8 cellular contexts compared by ENCODE assay signal in the genomic region with DNA sequence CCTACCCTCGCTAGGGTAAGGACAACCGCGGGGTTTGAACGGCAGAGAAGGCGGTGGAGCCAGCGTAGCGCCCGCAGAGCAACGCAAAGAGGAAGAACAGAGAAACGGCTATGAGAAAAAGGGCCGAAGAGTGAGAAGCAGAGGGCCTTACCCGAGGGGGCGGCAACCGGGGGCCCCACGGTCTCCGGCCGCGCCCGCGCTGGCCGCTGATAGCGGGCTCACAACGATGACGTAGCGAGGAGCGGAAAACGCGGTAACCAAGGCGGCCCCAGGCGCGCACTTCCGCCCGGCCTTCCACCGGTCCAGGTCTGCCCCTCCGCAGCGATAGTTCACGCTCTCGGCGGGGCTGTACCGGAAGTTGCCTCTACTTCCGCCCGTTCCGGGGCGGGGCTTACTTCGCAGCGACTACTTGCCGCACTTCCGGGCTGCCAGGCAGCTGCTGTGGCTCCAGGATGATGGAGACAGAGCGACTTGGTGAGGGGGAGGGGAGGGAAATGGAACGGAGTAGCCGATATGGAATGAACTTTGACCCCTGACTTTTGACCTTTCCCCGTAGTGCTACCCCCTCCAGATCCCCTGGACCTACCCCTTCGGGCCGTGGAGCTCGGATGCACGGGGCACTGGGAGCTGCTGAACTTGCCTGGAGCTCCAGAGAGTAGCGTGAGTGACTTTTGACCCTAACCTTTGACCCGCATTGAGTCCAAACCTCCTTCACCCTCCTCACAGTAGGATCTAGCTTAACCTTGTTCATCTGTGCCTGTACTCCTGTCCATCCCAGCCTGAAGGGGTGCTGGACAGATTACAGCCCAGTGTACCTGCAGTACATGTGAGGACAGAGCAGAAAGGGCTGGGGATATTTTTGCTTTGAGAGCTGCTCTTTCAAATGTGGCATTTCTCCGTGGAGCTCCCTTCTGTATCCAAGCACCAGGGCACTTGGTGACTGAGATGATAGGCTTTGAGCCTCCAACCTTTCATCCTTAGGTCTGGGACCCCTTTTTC. TPM values are rescaled to one million over a fixed set of nuclear protein-coding genes. Genes with fewer than 3 reads are reported as not detected.
DNase-seq lines count a peak whose midpoint lies in the region; ATAC-seq, FAIRE-seq and TF ChIP-seq lines count a peak whose summit lies in the region.

A gene with protein sequence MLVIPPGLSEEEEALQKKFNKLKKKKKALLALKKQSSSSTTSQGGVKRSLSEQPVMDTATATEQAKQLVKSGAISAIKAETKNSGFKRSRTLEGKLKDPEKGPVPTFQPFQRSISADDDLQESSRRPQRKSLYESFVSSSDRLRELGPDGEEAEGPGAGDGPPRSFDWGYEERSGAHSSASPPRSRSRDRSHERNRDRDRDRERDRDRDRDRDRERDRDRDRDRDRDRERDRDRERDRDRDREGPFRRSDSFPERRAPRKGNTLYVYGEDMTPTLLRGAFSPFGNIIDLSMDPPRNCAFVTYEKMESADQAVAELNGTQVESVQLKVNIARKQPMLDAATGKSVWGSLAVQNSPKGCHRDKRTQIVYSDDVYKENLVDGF (minus strand): TSS at position 231 of the 999 bp plus-strand sequence. CDS start 525 bp downstream, outside the sequence.
A gene (plus strand): TSS at position 435 of the 999 bp plus-strand sequence. CDS start 18 bp downstream, at position 453.

- DNase-seq in Calu3: peak; percentile 100
- peak; percentile 99 for DNase-seq in activated CD8-positive, alpha-beta memory T cell treated with anti-CD3 and anti-CD28 coated beads, Interleukin-2, amount 50 U/mL, for 4 hours
- DNase-seq in mesothelial cell of epicardium (ENCODE audit: low spot score in 2 of 2, unreplicated experiment in 2 of 2): peak; percentile 96 to 97
- DNase-seq in stimulated activated CD8-positive, alpha-beta memory T cell treated with anti-CD3 and anti-CD28 coated beads, Interleukin-15, amount 100 ng/mL, for 48 hours (ENCODE audit: low read depth in 2 of 2): peak; percentile 99

- H3K27ac ChIP-seq in HUES64 (ENCODE audit: low read depth, low read length) (peak within 1 kb of the TSS; percentile 76), OCI-LY1 (ENCODE audit: low read depth, low read length, poor library complexity, severe bottlenecking) (no peak within 1 kb of the TSS)

- H3K36me3 Mint-ChIP-seq in Calu3 (ENCODE audit: insufficient read depth, unreplicated experiment) (peaks cover 83% of the 10 kb centered on the region), mesothelial cell of epicardium (peaks cover 43% of the 10 kb centered on the region)

- no peaks in the 10 kb centered on the region for H4K20me1 ChIP-seq in OCI-LY1 (ENCODE audit: insufficient read depth, low read length)

- BruUV-seq in Calu3 (replicated peaks; lab: Mats Ljungman, UMichigan): TSS peak; percentile 49

- no peaks in the 10 kb centered on the region for H3K9me3 ChIP-seq in HUES64 (ENCODE audit: insufficient read depth, low read depth, low read length)
- H3K9me3 ChIP-seq in OCI-LY1 (ENCODE audit: low read length): no peaks in the 10 kb centered on the region

- H3K9ac ChIP-seq in HUES64 (ENCODE audit: low read depth, low read length) (peak within 1 kb of the TSS; percentile 77), OCI-LY1 (ENCODE audit: low read length) (peak within 1 kb of the TSS; percentile 100)

- FAIRE-seq in endometrium (lab: Jason Lieb, UNC): peak; percentile 87

- no peaks in the 10 kb centered on the region for H3F3A ChIP-seq in OCI-LY1 (ENCODE audit: insufficient read depth, low read length)

- H3K36me3 ChIP-seq in HUES64 (ENCODE audit: insufficient read depth, low read length) (peaks cover 71% of the 10 kb centered on the region), OCI-LY1 (ENCODE audit: insufficient read depth, low read length) (peaks cover 61% of the 10 kb centered on the region)

- peak within 1 kb of the TSS; percentile 97 for H3K4me3 Mint-ChIP-seq in Calu3 (ENCODE audit: low read depth, unreplicated experiment)
- H3K4me3 Mint-ChIP-seq in mesothelial cell of epicardium: peak within 1 kb of the TSS; percentile 97

- H3K9me3 Mint-ChIP-seq in Calu3 (ENCODE audit: low read depth, unreplicated experiment) (no peaks in the 10 kb centered on the region), mesothelial cell of epicardium (no peaks in the 10 kb centered on the region)

- 0 out of 2 replicates have a peak, but pooled peaks cover 4% of the 10 kb centered on the region for H3K4me1 ChIP-seq in HUES64 (ENCODE audit: insufficient read depth, low read length)
- H3K4me1 ChIP-seq in OCI-LY1 (ENCODE audit: insufficient read depth, low read length, severe bottlenecking): peaks cover 24% of the 10 kb centered on the region

- H3K4me1 Mint-ChIP-seq in Calu3 (ENCODE audit: low read depth, unreplicated experiment) (peaks cover 15% of the 10 kb centered on the region), mesothelial cell of epicardium (peaks cover 27% of the 10 kb centered on the region)

- H3K79me2 ChIP-seq in OCI-LY1 (ENCODE audit: insufficient read depth, low read length): peaks cover 8% of the 10 kb centered on the region; the same call in 1 of the 2 replicates

- H3K27me3 ChIP-seq in HUES64 (ENCODE audit: insufficient read depth, low read length): no peaks in the 10 kb centered on the region
- H3K27me3 ChIP-seq in OCI-LY1 (ENCODE audit: insufficient read depth, low read length): no peaks in the 10 kb centered on the region

- H3K4me2 ChIP-seq in OCI-LY1 (ENCODE audit: low read length): peak within 1 kb of the TSS; percentile 99

- CTCF ChIA-PET in Calu3 (lab: Charles Lee): interaction anchor here (0.6 to 1.9 kb wide), 5 partner anchors 13 to 80 kb away, joined by 3 to 14 read pairs (median 4); a partner anchor contains a TSS

- H3K27me3 Mint-ChIP-seq in Calu3 (ENCODE audit: unreplicated experiment): no peaks in the 10 kb centered on the region
- no peaks in the 10 kb centered on the region for H3K27me3 Mint-ChIP-seq in mesothelial cell of epicardium (ENCODE audit: low read depth)

- TF ChIP-seq CTCF in Calu3 (IDR thresholded peaks at IDR 0.05; ENCODE audit: unreplicated experiment): no peak
- TF ChIP-seq CTCF in OCI-LY1 (IDR thresholded peaks at IDR 0.05; ENCODE audit: low read length): no peak
- no peak for TF ChIP-seq CTCF in mesothelial cell of epicardium (IDR thresholded peaks at IDR 0.05; ENCODE audit: unreplicated experiment)

- ATAC-seq in GM21447 (IDR thresholded peaks at IDR 0.05; ENCODE audit: unreplicated experiment): peak; percentile 93

- H2AFZ ChIP-seq in OCI-LY1 (ENCODE audit: low read length): peak within 1 kb of the TSS; percentile 65; the same call in 1 of the 2 replicates

- WGBS in HUES64: under 1% methylated on average over 59 of the region's 59 CpGs

- H3K4me3 ChIP-seq in HUES64 (ENCODE audit: low read length) (peak within 1 kb of the TSS; percentile 87), OCI-LY1 (ENCODE audit: low read depth, low read length, poor library complexity, severe bottlenecking) (peak within 1 kb of the TSS; percentile 100)

- intact Hi-C loops in Calu3 (cut with micrococcal nuclease; ENCODE audit: unreplicated experiment): loop anchor here (5.0 kb wide), 1 partner anchor 218 kb away; a partner anchor contains a TSS

- H3K27ac Mint-ChIP-seq in Calu3 (ENCODE audit: unreplicated experiment): peak within 1 kb of the TSS; percentile 97
- peak within 1 kb of the TSS; percentile 94 for H3K27ac Mint-ChIP-seq in mesothelial cell of epicardium

- no peaks in the 10 kb centered on the region for H3K9me2 ChIP-seq in OCI-LY1 (ENCODE audit: low read depth, low read length)

RNA-seq across cellular contexts. Expression of the first gene that starts in this region (rescaled TPM):
- 141 and 157 TPM in 2 replicates for total RNA-seq in Calu3 (2022)
- polyA plus RNA-seq in HUES64 (2013, experiment 1 of 2): 83.8 TPM
- polyA plus RNA-seq in HUES64 (2013, experiment 2 of 2): 86.5 TPM
- total RNA-seq in mesothelial cell of epicardium: 55.5 to 60.0 TPM (median 59.8 TPM) in 3 replicates

RNA-seq across cellular contexts. Expression of the second gene that starts in this region (rescaled TPM):
- 182 and 201 TPM in 2 replicates for total RNA-seq in Calu3 (2022)
- 24.5 TPM for polyA plus RNA-seq in HUES64 (2013, experiment 1 of 2)
- 27.3 TPM for polyA plus RNA-seq in HUES64 (2013, experiment 2 of 2)
- total RNA-seq in mesothelial cell of epicardium: 78.6 to 84.3 TPM (median 82.0 TPM) in 3 replicates
